ENCODE assay signal across 17 cellular contexts in genomic region chr21:41358193-41359166, GRCh38. TPM values are rescaled to one million over a fixed set of nuclear protein-coding genes. Genes with fewer than 3 reads are reported as not detected.
"Had no signal": no experiment of that assay in that cellular context is flagged by ENCODE, and none has a peak within 500 bp of the region (broad histone marks: within the 10 kb centered on the region; RNA-seq: fewer than 3 reads in every experiment).

No MANE protein-coding gene starts in this region.

- H3K4me3 ChIP-seq: lower lobe of right lung, prostate gland, sigmoid colon, thoracic aorta, uterus had no signal

- H3K36me3 ChIP-seq: lower lobe of right lung, prostate gland, sigmoid colon, thoracic aorta, uterus had no signal

- H3K4me1 ChIP-seq: prostate gland, uterus had no signal

- H3K27me3 Mint-ChIP-seq: stimulated activated naive CD8-positive, alpha-beta T cell treated with anti-CD3 and anti-CD28 coated beads, Interleukin-15, Interleukin-2, amounts not matched to agents 100 ng/mL and 50 ng/mL, for 24 hours had no signal

- DNase-seq: activated CD4-positive, alpha-beta T cell treated with anti-CD3 and anti-CD28 coated beads, Interleukin-2, amount 50 U/mL, for 4 hours; activated CD4-positive, CD25-positive, alpha-beta regulatory T cell; activated naive CD4-positive, alpha-beta T cell treated with Interleukin-2 at 50 U/mL for 16 hours; central memory CD4-positive, alpha-beta T cell; cortex of kidney; hippocampal formation; lower lobe of right lung; occipital lobe; sigmoid colon; stimulated activated CD4-positive, alpha-beta T cell treated with anti-CD3 and anti-CD28 coated beads, Interleukin-12 subunit alpha, Interleukin-12 subunit beta, amount 100 ng/mL, for 4 hours; T-helper 2 cell; uterus had no signal

- ATAC-seq: lower lobe of right lung; natural killer cell treated with Interleukin-12 subunit alpha and Interleukin-12 subunit beta and Interleukin-15 and Interleukin-18, amount 100 ng/mL, for 72 hours had no signal

- H3K36me3 Mint-ChIP-seq: natural killer cell treated with Interleukin-12 subunit alpha and Interleukin-12 subunit beta and Interleukin-15 and Interleukin-18, amount 100 ng/mL, for 72 hours had no signal

- H3K9me3 Mint-ChIP-seq: activated T-helper 1 cell treated with anti-CD3 and anti-CD28 coated beads, Interleukin-12 subunit alpha, Interleukin-12 subunit beta, Interleukin-2, Interleukin-4 antibody, amounts not matched to agents 30 ng/mL and 10 ng/mL and 1 ng/mL, durations not matched to agents 14 hours and 24 hours and 36 hours; natural killer cell treated with Interleukin-12 subunit alpha and Interleukin-12 subunit beta and Interleukin-15 and Interleukin-18, amount 100 ng/mL, for 72 hours; stimulated activated naive CD8-positive, alpha-beta T cell treated with anti-CD3 and anti-CD28 coated beads, Interleukin-15, Interleukin-2, amounts not matched to agents 100 ng/mL and 50 ng/mL, for 24 hours had no signal

- H3K4me3 Mint-ChIP-seq: activated T-helper 1 cell treated with anti-CD3 and anti-CD28 coated beads, Interleukin-12 subunit alpha, Interleukin-12 subunit beta, Interleukin-2, Interleukin-4 antibody, amounts not matched to agents 30 ng/mL and 10 ng/mL and 1 ng/mL, durations not matched to agents 14 hours and 24 hours and 36 hours; natural killer cell treated with Interleukin-12 subunit alpha and Interleukin-12 subunit beta and Interleukin-15 and Interleukin-18, amount 100 ng/mL, for 72 hours; stimulated activated naive CD8-positive, alpha-beta T cell treated with anti-CD3 and anti-CD28 coated beads, Interleukin-15, Interleukin-2, amounts not matched to agents 100 ng/mL and 50 ng/mL, for 24 hours had no signal

- H3K27ac Mint-ChIP-seq: activated T-helper 1 cell treated with anti-CD3 and anti-CD28 coated beads, Interleukin-12 subunit alpha, Interleukin-12 subunit beta, Interleukin-2, Interleukin-4 antibody, amounts not matched to agents 30 ng/mL and 10 ng/mL and 1 ng/mL, durations not matched to agents 14 hours and 24 hours and 36 hours; natural killer cell treated with Interleukin-12 subunit alpha and Interleukin-12 subunit beta and Interleukin-15 and Interleukin-18, amount 100 ng/mL, for 72 hours; stimulated activated naive CD8-positive, alpha-beta T cell treated with anti-CD3 and anti-CD28 coated beads, Interleukin-15, Interleukin-2, amounts not matched to agents 100 ng/mL and 50 ng/mL, for 24 hours had no signal

- H3K9me3 ChIP-seq: lower lobe of right lung, prostate gland, sigmoid colon, thoracic aorta, uterus had no signal

- H3K27me3 ChIP-seq: sigmoid colon, uterus had no signal

- H3K27ac ChIP-seq: lower lobe of right lung, prostate gland, thoracic aorta, uterus had no signal

RNA-seq across cellular contexts. Expression of gene FAM3B, which starts 41.9 kb away (rescaled TPM):
- total RNA-seq: activated T-helper 1 cell treated with anti-CD3 and anti-CD28 coated beads, Interleukin-12 subunit alpha, Interleukin-12 subunit beta, Interleukin-2, Interleukin-4 antibody, amounts not matched to agents 30 ng/mL and 10 ng/mL and 1 ng/mL, durations not matched to agents 14 hours and 24 hours and 36 hours; natural killer cell treated with Interleukin-12 subunit alpha and Interleukin-12 subunit beta and Interleukin-15 and Interleukin-18, amount 100 ng/mL, for 72 hours; occipital lobe had no signal
